18 cellular contexts compared by ENCODE assay signal in the genomic region with DNA sequence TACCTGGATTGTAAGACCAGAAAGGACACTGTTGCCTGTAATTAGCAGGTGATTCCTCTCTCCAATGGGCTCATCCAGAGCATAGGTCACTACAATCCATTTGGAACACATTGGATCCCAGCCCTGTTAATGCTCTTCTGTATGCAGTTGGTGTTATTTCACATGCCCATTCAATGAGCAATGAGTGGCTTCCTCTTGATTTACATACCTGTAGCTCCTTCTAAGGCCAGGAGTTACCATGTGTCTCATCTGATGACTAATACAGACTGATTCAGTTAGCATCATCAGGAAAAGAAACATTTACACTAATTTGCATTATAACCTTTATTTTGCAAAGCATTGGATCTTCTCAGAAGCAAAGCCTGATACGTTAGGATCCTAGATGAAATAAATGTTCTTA.
DNase-seq lines count a peak whose midpoint lies in the region; ATAC-seq, FAIRE-seq and TF ChIP-seq lines count a peak whose summit lies in the region.
"Had no signal": no experiment of that assay in that cellular context is flagged by ENCODE, and none has a peak within 500 bp of the region (broad histone marks: within the 10 kb centered on the region; RNA-seq: fewer than 3 reads in every experiment).

No MANE protein-coding gene starts in this region.

- H3K27ac Mint-ChIP-seq in Caco-2 (ENCODE audit: unreplicated experiment): no peak overlapping the region
- no peak overlapping the region for H3K27ac Mint-ChIP-seq in activated naive CD4-positive, alpha-beta T cell treated with anti-CD3 and anti-CD28 coated beads, Interleukin-2, amount 10 ng/mL, durations not matched to agents 7 days and 5 days
- H3K27ac Mint-ChIP-seq: CD4-positive, alpha-beta memory T cell; H9 had no signal

- in situ Hi-C loops in IMR-90 (cut with MboI; ENCODE audit: low sequenced_read_pairs) (no loop called here), mammary epithelial cell (cut with MboI; ENCODE audit: low sequenced_read_pairs in 2 of 2) (no loop called here)

- no CpG with 5 or more reads among the region's 1 CpG for WGBS in IMR-90 (ENCODE audit: extremely low coverage in 2 of 2, insufficient read length in 1 of 2), 2 experiments
- 75% methylated on average over 1 of the region's 1 CpG for WGBS in mammary epithelial cell (ENCODE audit: low coverage, missing lambda C conversion rate)

- TF ChIP-seq CTCF in IMR-90 (conservative IDR thresholded peaks at IDR 0.05; ENCODE audit: low read depth, low read length): no peak
- TF ChIP-seq CTCF in mammary epithelial cell (conservative IDR thresholded peaks at IDR 0.05 in 1 of 2, IDR thresholded peaks at IDR 0.05 in 1 of 2; ENCODE audit: extremely low read depth in 1 of 2, insufficient read depth in 1 of 2, low read depth in 1 of 2, low read length in 2 of 2): no peak
- no peak for TF ChIP-seq CTCF in kidney epithelial cell (IDR thresholded peaks at IDR 0.05; ENCODE audit: insufficient read depth, low read length, poor library complexity, severe bottlenecking)
- no peak for TF ChIP-seq CTCF in Caco-2 (IDR thresholded peaks at IDR 0.05; ENCODE audit: insufficient read depth in 1 of 2, low read depth in 1 of 2, low read length in 1 of 2, severe bottlenecking in 1 of 2, unreplicated experiment in 1 of 2)

- CTCF ChIA-PET in IMR-90 (lab: Yijun Ruan, JAX) (no interaction called here), mammary epithelial cell (lab: Charles Lee; ENCODE audit: low non-redundant PET) (no interaction called here), Caco-2 (lab: Charles Lee) (no interaction called here)
- CTCF ChIA-PET in activated naive CD4-positive, alpha-beta T cell treated with anti-CD3 and anti-CD28 coated beads, Interleukin-2, amount 10 ng/mL, durations not matched to agents 7 days and 5 days (lab: Charles Lee): no interaction called here

- peak; percentile 49 for FAIRE-seq in G401.6 (lab: Jason Lieb, UNC)

- no peak overlapping the region for H2BK120ac ChIP-seq in IMR-90 (ENCODE audit: low read depth, low read length)

- H3K4me1 Mint-ChIP-seq in Caco-2 (ENCODE audit: low read depth, unreplicated experiment): no peaks in the 10 kb centered on the region
- H3K4me1 Mint-ChIP-seq in activated naive CD4-positive, alpha-beta T cell treated with anti-CD3 and anti-CD28 coated beads, Interleukin-2, amount 10 ng/mL, durations not matched to agents 7 days and 5 days: no peaks in the 10 kb centered on the region
- H3K4me1 Mint-ChIP-seq: CD4-positive, alpha-beta memory T cell had no signal

- no peak overlapping the region for H3K4me3 Mint-ChIP-seq in Caco-2 (ENCODE audit: unreplicated experiment)
- no peak overlapping the region for H3K4me3 Mint-ChIP-seq in activated naive CD4-positive, alpha-beta T cell treated with anti-CD3 and anti-CD28 coated beads, Interleukin-2, amount 10 ng/mL, durations not matched to agents 7 days and 5 days
- H3K4me3 Mint-ChIP-seq: CD4-positive, alpha-beta memory T cell; H9 had no signal

- no peak overlapping the region for H3K23ac ChIP-seq in IMR-90 (ENCODE audit: low read depth, low read length)

- no peak for ATAC-seq in IMR-90 (ENCODE audit: low read depth)
- no peak for ATAC-seq in HG03108 (IDR thresholded peaks at IDR 0.05; ENCODE audit: unreplicated experiment)

- no peak overlapping the region for H3K14ac ChIP-seq in IMR-90 (replicated peaks; ENCODE audit: low read depth, low read length)

- no peak overlapping the region for H4K5ac ChIP-seq in IMR-90 (ENCODE audit: low read depth, low read length)

- no peak overlapping the region for H2AK5ac ChIP-seq in IMR-90 (ENCODE audit: low read depth, low read length)

- H3K9me3 Mint-ChIP-seq in Caco-2 (ENCODE audit: unreplicated experiment): no peaks in the 10 kb centered on the region
- no peaks in the 10 kb centered on the region for H3K9me3 Mint-ChIP-seq in activated naive CD4-positive, alpha-beta T cell treated with anti-CD3 and anti-CD28 coated beads, Interleukin-2, amount 10 ng/mL, durations not matched to agents 7 days and 5 days
- H3K9me3 Mint-ChIP-seq: H9 had no signal

- H3K27ac ChIP-seq in IMR-90 (ENCODE audit: insufficient read depth, low read length) (no peak overlapping the region), mammary epithelial cell (ENCODE audit: insufficient read depth, low read depth, low read length) (no peak overlapping the region)

- no peaks in the 10 kb centered on the region for H3K79me2 ChIP-seq in mammary epithelial cell (ENCODE audit: insufficient read depth, low read length)

- no peak for TF ChIP-seq RAD21 in IMR-90 (IDR thresholded peaks at IDR 0.05; ENCODE audit: low read length)

- no peak overlapping the region for H2AFZ ChIP-seq in IMR-90 (replicated peaks; ENCODE audit: low read length, poor library complexity)
- H2AFZ ChIP-seq in mammary epithelial cell (ENCODE audit: low read depth, low read length): no peak overlapping the region

- POLR2A ChIA-PET in IMR-90 (lab: Charles Lee; ENCODE audit: unreplicated experiment): no interaction called here
- POLR2A ChIA-PET in Caco-2 (lab: Charles Lee): no interaction called here

- H3K4me2 ChIP-seq in IMR-90 (ENCODE audit: low read depth, low read length) (no peak overlapping the region), mammary epithelial cell (ENCODE audit: insufficient read depth, low read depth, low read length) (no peak overlapping the region)

- H4K8ac ChIP-seq in IMR-90 (ENCODE audit: low read depth in 2 of 2, low read length in 2 of 2): no peak overlapping the region

- H2BK20ac ChIP-seq in IMR-90 (ENCODE audit: low read depth, low read length): no peak overlapping the region

- H3K27me3 ChIP-seq in IMR-90 (ENCODE audit: control insufficient read depth, insufficient read depth, low read length) (no peaks in the 10 kb centered on the region), mammary epithelial cell (ENCODE audit: insufficient read depth, low read length) (no peaks in the 10 kb centered on the region), kidney epithelial cell (ENCODE audit: control insufficient read depth, insufficient read depth, low read length) (no peaks in the 10 kb centered on the region), Caco-2 (replicated peaks; ENCODE audit: control insufficient read depth, insufficient read depth, low read length) (no peaks in the 10 kb centered on the region; the same call in 1 of the 2 replicates)
- H3K27me3 ChIP-seq: BE2C, MG63 had no signal

- intact Hi-C loops in IMR-90 (cut with micrococcal nuclease): no loop called here
- intact Hi-C loops in mammary epithelial cell (cut with micrococcal nuclease): no loop called here
- intact Hi-C loops in Caco-2 (cut with micrococcal nuclease; ENCODE audit: unreplicated experiment): no loop called here

- H2AK9ac ChIP-seq in IMR-90 (replicated peaks; ENCODE audit: low read depth, low read length, poor library complexity): no peak overlapping the region

- BruUV-seq in IMR-90 (replicated peaks; lab: Mats Ljungman, UMichigan) (no TSS peak), mammary epithelial cell (replicated peaks; lab: Mats Ljungman, UMichigan) (no TSS peak), Caco-2 (replicated peaks; lab: Mats Ljungman, UMichigan) (no TSS peak)

- DNase-seq in IMR-90 (peak; percentile 1), mammary epithelial cell (peak; percentile 71), kidney epithelial cell (ENCODE audit: low read depth) (peak; percentile 63), Caco-2 (no peak), COLO668 (lab: John Stamatoyannopoulos, UW; ENCODE audit: unreplicated experiment) (no peak)
- DNase-seq in activated naive CD4-positive, alpha-beta T cell treated with anti-CD3 and anti-CD28 coated beads, Interleukin-2, amount 10 ng/mL, durations not matched to agents 7 days and 5 days: no peak
- DNase-seq: BE2C; CD4-positive, alpha-beta memory T cell; EL; H9; KBM-7; MG63; NCI-H1092 treated with DMSO at 0.1 percent for 48 hours; NCI-H2107; NCI-H345; SHP77 treated with DMSO at 0.1 percent for 48 hours had no signal

- H3K36me3 Mint-ChIP-seq in Caco-2 (ENCODE audit: insufficient read depth, unreplicated experiment): no peaks in the 10 kb centered on the region
- no peaks in the 10 kb centered on the region for H3K36me3 Mint-ChIP-seq in activated naive CD4-positive, alpha-beta T cell treated with anti-CD3 and anti-CD28 coated beads, Interleukin-2, amount 10 ng/mL, durations not matched to agents 7 days and 5 days
- H3K36me3 Mint-ChIP-seq: CD4-positive, alpha-beta memory T cell had no signal

- H3K4me3 ChIP-seq in IMR-90 (ENCODE audit: insufficient read depth, low read depth, low read length) (no peak overlapping the region), mammary epithelial cell (replicated peaks in 1 of 3; ENCODE audit: insufficient read depth in 1 of 3, low read depth in 2 of 3, low read length in 3 of 3) (no peak overlapping the region), kidney epithelial cell (ENCODE audit: low read depth, low read length) (no peak overlapping the region), Caco-2 (ENCODE audit: low read depth, low read length) (no peak overlapping the region)
- H3K4me3 ChIP-seq: MG63 had no signal

- H4K91ac ChIP-seq in IMR-90 (ENCODE audit: insufficient read depth, low read depth, low read length): no peak overlapping the region

- H3K18ac ChIP-seq in IMR-90 (ENCODE audit: low read depth, low read length): no peak overlapping the region

- H2BK15ac ChIP-seq in IMR-90 (ENCODE audit: low read depth, low read length): no peak overlapping the region

- no peaks in the 10 kb centered on the region for H4K20me1 ChIP-seq in IMR-90 (ENCODE audit: insufficient read depth, low read length)
- H4K20me1 ChIP-seq in mammary epithelial cell (ENCODE audit: insufficient read depth, low read length): no peaks in the 10 kb centered on the region

- H3K56ac ChIP-seq in IMR-90 (ENCODE audit: extremely low read depth, insufficient read depth, low read length): no peak overlapping the region

- no peaks in the 10 kb centered on the region for H3K4me1 ChIP-seq in IMR-90 (ENCODE audit: control insufficient read depth, insufficient read depth, low read length)
- H3K4me1 ChIP-seq in mammary epithelial cell (ENCODE audit: insufficient read depth, low read length): peaks cover 2% of the 10 kb centered on the region
- no peaks in the 10 kb centered on the region for H3K4me1 ChIP-seq in Caco-2
- H3K4me1 ChIP-seq: BE2C had no signal

- no peaks in the 10 kb centered on the region for H3K79me1 ChIP-seq in IMR-90 (ENCODE audit: low read depth in 1 of 2, low read length in 2 of 2)

- no peaks in the 10 kb centered on the region for H3K9me1 ChIP-seq in IMR-90 (ENCODE audit: insufficient read depth, low read length)

- H3K27me3 Mint-ChIP-seq in Caco-2 (ENCODE audit: insufficient read depth, unreplicated experiment): peaks cover 14% of the 10 kb centered on the region
- no peaks in the 10 kb centered on the region for H3K27me3 Mint-ChIP-seq in activated naive CD4-positive, alpha-beta T cell treated with anti-CD3 and anti-CD28 coated beads, Interleukin-2, amount 10 ng/mL, durations not matched to agents 7 days and 5 days

- no peak for TF ChIP-seq POLR2A in IMR-90 (IDR thresholded peaks at IDR 0.05; ENCODE audit: low read depth, low read length)

- H2BK5ac ChIP-seq in IMR-90 (ENCODE audit: low read depth, low read length, poor library complexity, severe bottlenecking): no peak overlapping the region

- no peak overlapping the region for H3K4ac ChIP-seq in IMR-90 (ENCODE audit: low read depth, low read length)

- H3K9ac ChIP-seq in IMR-90 (ENCODE audit: low read depth, low read length) (no peak overlapping the region), mammary epithelial cell (ENCODE audit: insufficient read depth, low read length) (no peak overlapping the region)

- H3K9me3 ChIP-seq in IMR-90 (ENCODE audit: control insufficient read depth, insufficient read depth, low read length) (no peaks in the 10 kb centered on the region), mammary epithelial cell (replicated peaks; ENCODE audit: insufficient read depth, low read length) (no peaks in the 10 kb centered on the region), Caco-2 (no peaks in the 10 kb centered on the region)
- H3K9me3 ChIP-seq: BE2C, MG63 had no signal

- H3K36me3 ChIP-seq in IMR-90 (ENCODE audit: control insufficient read depth, insufficient read depth, low read length) (no peaks in the 10 kb centered on the region), mammary epithelial cell (ENCODE audit: insufficient read depth, low read length) (no peaks in the 10 kb centered on the region), kidney epithelial cell (ENCODE audit: control insufficient read depth, insufficient read depth, low read length) (no peaks in the 10 kb centered on the region), Caco-2 (ENCODE audit: control insufficient read depth, insufficient read depth, low read length) (no peaks in the 10 kb centered on the region)
- H3K36me3 ChIP-seq: BE2C, MG63 had no signal

- dilution Hi-C loops in IMR-90 (cut with HindIII; ENCODE audit: low sequenced_read_pairs, unreplicated experiment) (no loop called here), mammary epithelial cell (cut with HindIII; ENCODE audit: low sequenced_read_pairs) (loop anchor here (5.0 kb wide), 1 partner anchor 51 kb away; no protein-coding TSS in a partner anchor)

Comparison
In these comparisons a context has a peak if more than half of its experiments do, and no peak if none do; other contexts are left out.
1. DNase-seq: peak in IMR-90 (single experiment), mammary epithelial cell (single experiment) and kidney epithelial cell (single experiment); none in Caco-2 (0 of 2), COLO668 (single experiment) and activated naive CD4-positive, alpha-beta T cell treated with anti-CD3 and anti-CD28 coated beads, Interleukin-2, amount 10 ng/mL, durations not matched to agents 7 days and 5 days (single experiment).